20 cellular contexts compared by ENCODE assay signal in the genomic region with DNA sequence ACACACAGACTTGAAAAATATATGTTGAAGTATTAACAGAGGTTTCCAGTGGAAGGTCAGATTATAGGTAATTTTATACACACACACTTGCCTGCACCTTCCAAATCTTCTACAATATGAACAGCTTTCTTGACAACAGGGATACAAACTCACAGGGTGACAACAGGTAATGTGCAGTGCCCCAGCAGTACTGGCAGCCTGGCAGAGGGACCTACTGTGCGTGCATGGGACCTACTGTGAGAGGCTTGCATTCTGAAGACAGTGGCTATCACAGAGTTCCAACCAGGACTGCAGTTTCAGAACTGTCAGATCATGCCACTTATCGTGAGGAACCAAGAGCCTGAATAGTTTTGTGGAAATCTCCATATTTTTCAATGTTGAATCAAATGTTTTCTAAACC. TPM values are rescaled to one million over a fixed set of nuclear protein-coding genes. Genes with fewer than 3 reads are reported as not detected.
DNase-seq lines count a peak whose midpoint lies in the region; ATAC-seq, FAIRE-seq and TF ChIP-seq lines count a peak whose summit lies in the region.
"Had no signal": no experiment of that assay in that cellular context is flagged by ENCODE, and none has a peak within 500 bp of the region (broad histone marks: within the 10 kb centered on the region; RNA-seq: fewer than 3 reads in every experiment).

No MANE protein-coding gene starts in this region.

- no peaks in the 10 kb centered on the region for H3K27me3 Mint-ChIP-seq in activated T-cell treated with anti-CD3 and anti-CD28 coated beads, Interleukin-2, amount 50 U/mL, for 72 hours (ENCODE audit: low read depth)
- no peaks in the 10 kb centered on the region for H3K27me3 Mint-ChIP-seq in CD4-positive, CD25-positive, alpha-beta regulatory T cell
- H3K27me3 Mint-ChIP-seq: B cell had no signal

- no peak for ATAC-seq in activated T-cell treated with anti-CD3 and anti-CD28 coated beads, Interleukin-2, amount 50 U/mL, for 72 hours (replicated peaks in 1 of 2)
- no peak for ATAC-seq in CD4-positive, CD25-positive, alpha-beta regulatory T cell (ENCODE audit: low read depth in 2 of 2)
- ATAC-seq in DND-41 (ENCODE audit: insufficient read depth, low read depth) (no peak), GM12878 (no peak), GM18858 (IDR thresholded peaks at IDR 0.05; ENCODE audit: unreplicated experiment) (no peak)
- ATAC-seq: PC-3, Right ventricle myocardium inferior had no signal

- peaks cover 26% of the 10 kb centered on the region for H3K4me1 ChIP-seq in CD4-positive, CD25-positive, alpha-beta regulatory T cell (ENCODE audit: control insufficient read depth, insufficient read depth, low read length, poor library complexity, severe bottlenecking)
- peaks cover 34% of the 10 kb centered on the region for H3K4me1 ChIP-seq in DND-41 (ENCODE audit: insufficient read depth, low read length)
- peaks cover 11% of the 10 kb centered on the region for H3K4me1 ChIP-seq in GM12878 (ENCODE audit: control insufficient read depth, insufficient read depth, low read length)

- H4K20me1 ChIP-seq in DND-41 (ENCODE audit: insufficient read depth, low read length) = no peaks in the 10 kb centered on the region
- H4K20me1 ChIP-seq in GM12878 (ENCODE audit: control insufficient read depth, insufficient read depth) = no peaks in the 10 kb centered on the region

- TF ChIP-seq EP300 in GM12878 (IDR thresholded peaks at IDR 0.05; ENCODE audit: borderline replicate concordance in 1 of 2, control insufficient read depth in 1 of 2, low read depth in 2 of 2, low read length in 2 of 2) = no peak

- peaks cover 31% of the 10 kb centered on the region for H3K36me3 ChIP-seq in CD4-positive, CD25-positive, alpha-beta regulatory T cell (ENCODE audit: control insufficient read depth, insufficient read depth, low read length)
- H3K36me3 ChIP-seq in DND-41 (ENCODE audit: insufficient read depth, low read length) (peaks cover 29% of the 10 kb centered on the region), GM12878 (ENCODE audit: control insufficient read depth in 2 of 2, insufficient read depth in 2 of 2, low read length in 1 of 2) (peaks cover 1 to 3% of the 10 kb centered on the region in 2 experiments; a peak in 2 of 4 replicates)

- peak overlapping the region; percentile 17 for H3K27ac Mint-ChIP-seq in activated T-cell treated with anti-CD3 and anti-CD28 coated beads, Interleukin-2, amount 50 U/mL, for 72 hours
- peak overlapping the region; percentile 8 to 100 (median 48) for H3K27ac Mint-ChIP-seq in CD4-positive, CD25-positive, alpha-beta regulatory T cell

- TF ChIP-seq POLR2A in GM12878 (IDR thresholded peaks at IDR 0.05; ENCODE audit: low read depth, low read length) = no peak

- H3K9ac ChIP-seq in DND-41 (ENCODE audit: low read depth, low read length) (no peak overlapping the region), GM12878 (ENCODE audit: control insufficient read depth, insufficient read depth, low read length) (no peak overlapping the region)

- intact Hi-C loops in GM12878 (cut with micrococcal nuclease; ENCODE audit: unreplicated experiment) = loop anchor here (5.0 to 10.0 kb wide), 4 partner anchors 37 to 642 kb away; partner anchors contain the start of genes GORAB and KIFAP3

- POLR2A ChIA-PET in GM12878 (lab: Charles Lee) = interaction anchor here (6.7 kb wide), 1 partner anchor 15 kb away, joined by 131 read pairs; no protein-coding TSS in a partner anchor

- no TSS peak for BruUV-seq in GM12878 (replicated peaks; lab: Mats Ljungman, UMichigan)

- no peak for TF ChIP-seq RAD21 in GM12878 (IDR thresholded peaks at IDR 0.05; ENCODE audit: insufficient read depth, low read depth, low read length)

- H3K79me2 ChIP-seq in DND-41 (ENCODE audit: insufficient read depth, low read length) (peaks cover 51% of the 10 kb centered on the region), GM12878 (ENCODE audit: control insufficient read depth, insufficient read depth, low read length) (peaks cover 54% of the 10 kb centered on the region)

- CTCF ChIA-PET in GM12878 (lab: Yijun Ruan, JAX) = interaction anchor here (2.0 kb wide), 1 partner anchor 37 kb away, joined by 5 read pairs; no protein-coding TSS in a partner anchor

- H3K9me3 Mint-ChIP-seq in activated T-cell treated with anti-CD3 and anti-CD28 coated beads, Interleukin-2, amount 50 U/mL, for 72 hours = peaks cover 0 to 2% of the 10 kb centered on the region in 2 donors
- no peaks in the 10 kb centered on the region for H3K9me3 Mint-ChIP-seq in CD4-positive, CD25-positive, alpha-beta regulatory T cell

- peaks cover 1 to 15% of the 10 kb centered on the region in 2 donors for H3K36me3 Mint-ChIP-seq in activated T-cell treated with anti-CD3 and anti-CD28 coated beads, Interleukin-2, amount 50 U/mL, for 72 hours (ENCODE audit: insufficient read depth in 2 of 2)
- peaks cover 25% of the 10 kb centered on the region for H3K36me3 Mint-ChIP-seq in CD4-positive, CD25-positive, alpha-beta regulatory T cell

- in situ Hi-C loops in GM12878 (cut with MboI) = no loop called here

- SMC1A ChIA-PET in GM12878 (lab: Charles Lee; ENCODE audit: uncharacterized antibody, unreplicated experiment) = interaction anchor here (0.5 to 5.9 kb wide), 7 partner anchors 11 to 1088 kb away, joined by 3 to 65 read pairs (median 4); no protein-coding TSS in a partner anchor

- TF ChIP-seq CTCF in DND-41 (IDR thresholded peaks at IDR 0.05; ENCODE audit: borderline replicate concordance, extremely low read depth, low read length, poor library complexity, severe bottlenecking) = no peak
- no peak for TF ChIP-seq CTCF in GM12878 (IDR thresholded peaks at IDR 0.05 in 2 of 3, conservative IDR thresholded peaks at IDR 0.05 in 1 of 3; ENCODE audit: control insufficient read depth in 2 of 3, extremely low read depth in 1 of 3, insufficient read depth in 1 of 3, low read depth in 3 of 3, low read length in 3 of 3)

- RAD21 ChIA-PET in GM12878 (lab: Charles Lee; ENCODE audit: unreplicated experiment) = interaction anchor here (0.6 to 5.9 kb wide), 5 partner anchors 11 to 108 kb away, joined by 3 to 104 read pairs (median 5); no protein-coding TSS in a partner anchor

- H3K4me2 ChIP-seq in DND-41 (ENCODE audit: insufficient read depth, low read length) (peak overlapping the region; percentile 9; the same call in 1 of the 2 replicates), GM12878 (ENCODE audit: control insufficient read depth, insufficient read depth) (0 out of 2 replicates have a peak overlapping the region, but pooled peaks have one; percentile 17)

- peak overlapping the region in 1 of 2 donors; percentile 91 for H3K4me3 Mint-ChIP-seq in activated T-cell treated with anti-CD3 and anti-CD28 coated beads, Interleukin-2, amount 50 U/mL, for 72 hours
- peak overlapping the region in 3 of 4 donors; percentile 34 to 46 (median 37) for H3K4me3 Mint-ChIP-seq in CD4-positive, CD25-positive, alpha-beta regulatory T cell
- H3K4me3 Mint-ChIP-seq: B cell had no signal

- no peak for FAIRE-seq in GM12878 (lab: Jason Lieb, UNC)
- FAIRE-seq: GM18507 had no signal

- H3K4me1 Mint-ChIP-seq in activated T-cell treated with anti-CD3 and anti-CD28 coated beads, Interleukin-2, amount 50 U/mL, for 72 hours (ENCODE audit: low read depth) = peaks cover 67% of the 10 kb centered on the region
- peaks cover 45 to 72% (median 65%) of the 10 kb centered on the region in 4 donors for H3K4me1 Mint-ChIP-seq in CD4-positive, CD25-positive, alpha-beta regulatory T cell

- H3K9me3 ChIP-seq in CD4-positive, CD25-positive, alpha-beta regulatory T cell (ENCODE audit: control insufficient read depth in 2 of 2, low read length in 2 of 2) = no peaks in the 10 kb centered on the region
- H3K9me3 ChIP-seq in DND-41 (ENCODE audit: insufficient read depth, low read length, severe bottlenecking) (no peaks in the 10 kb centered on the region), GM12878 (replicated peaks; ENCODE audit: control insufficient read depth, insufficient read depth, low read length) (no peaks in the 10 kb centered on the region)

- 100% methylated on average over 2 of the region's 2 CpGs for WGBS in GM12878 (ENCODE audit: insufficient coverage, insufficient replicate concordance, low lambda C conversion rate, missing lambda C conversion rate)

- H2AFZ ChIP-seq in DND-41 (ENCODE audit: low read depth, low read length) = no peak overlapping the region
- no peak overlapping the region for H2AFZ ChIP-seq in GM12878 (ENCODE audit: control insufficient read depth, low read depth, low read length)

- no peaks in the 10 kb centered on the region for H3K27me3 ChIP-seq in CD4-positive, CD25-positive, alpha-beta regulatory T cell (ENCODE audit: control insufficient read depth, insufficient read depth, low read length)
- no peaks in the 10 kb centered on the region for H3K27me3 ChIP-seq in DND-41 (ENCODE audit: insufficient read depth, low read length, poor library complexity)
- no peaks in the 10 kb centered on the region for H3K27me3 ChIP-seq in GM12878 (replicated peaks in 1 of 2; ENCODE audit: control insufficient read depth in 2 of 2, insufficient read depth in 2 of 2, low read length in 1 of 2)

- peak overlapping the region; percentile 23 for H3K4me3 ChIP-seq in CD4-positive, CD25-positive, alpha-beta regulatory T cell (ENCODE audit: low read depth, low read length)
- H3K4me3 ChIP-seq in DND-41 (ENCODE audit: low read depth in 1 of 2, low read length in 2 of 2) = no peak overlapping the region
- H3K4me3 ChIP-seq in GM12878 = no peak overlapping the region
- H3K4me3 ChIP-seq: SK-N-MC had no signal

- H3K27ac ChIP-seq in CD4-positive, CD25-positive, alpha-beta regulatory T cell (ENCODE audit: insufficient read depth, low read length, poor library complexity, severe bottlenecking) = no peak overlapping the region
- H3K27ac ChIP-seq in DND-41 (ENCODE audit: low read length) (no peak overlapping the region), GM12878 (ENCODE audit: control insufficient read depth, insufficient read depth) (no peak overlapping the region)
- H3K27ac ChIP-seq: SK-N-MC had no signal

- DNase-seq in activated T-cell treated with anti-CD3 and anti-CD28 coated beads, Interleukin-2, amount 50 U/mL, for 72 hours = no peak
- DNase-seq in activated T-cell treated with anti-CD3 and anti-CD28 coated beads for 4 hours (no peak), DND-41 (no peak), GM12878 (ENCODE audit: low read depth, low spot score) (no peak), Kasumi-1 (lab: John Stamatoyannopoulos, UW) (no peak), RPMI8226 (no peak)
- DNase-seq in CD4-positive, CD25-positive, alpha-beta regulatory T cell = no peak
- DNase-seq: ACHN, DMS153, HCEC 1CT, NCI-H1092, NCI-H2107, NCI-H226, NCI-H526 treated with DMSO at 0.1 percent for 48 hours, PC-3 had no signal

RNA-seq across cellular contexts. Expression of gene SCYL3, which starts 3.8 kb away (rescaled TPM):
- 10 to 100 TPM; 17.9 to 19.1 TPM for total RNA-seq in activated T-cell treated with anti-CD3 and anti-CD28 coated beads, Interleukin-2, amount 50 U/mL, for 72 hours
- 14.0 TPM for total RNA-seq in CD4-positive, CD25-positive, alpha-beta regulatory T cell
- polyA plus RNA-seq in CD4-positive, CD25-positive, alpha-beta regulatory T cell = 10 to 100 TPM; 14.4 to 18.9 (median 15.1) TPM
- 34.4 and 36.2 TPM in 2 replicates for total RNA-seq in GM12878 (2013; cell fraction: nucleolus; rRNA removed)
- 9.3 and 11.4 TPM in 2 replicates for total RNA-seq in GM12878 (2014; rRNA removed)
- 10.1 and 10.7 TPM in 2 replicates for total RNA-seq in GM12878 (2014; rRNA removed; fragmentation: Illumina TruSeq; extraction: Trizol)
- total RNA-seq in GM12878 (2021) = 10.4 and 10.7 TPM in 2 replicates
- polyA plus RNA-seq in GM12878 (2011; ENCODE audit: low read depth) = 3.5 TPM
- 14.3 and 18.4 TPM in 2 replicates for polyA plus RNA-seq in GM12878 (2011; rRNA removed)
- 7.5 and 8.5 TPM in 2 replicates for polyA plus RNA-seq in GM12878 (2011; cell fraction: cytosol; rRNA removed)
- polyA plus RNA-seq in GM12878 (2011; cell fraction: nucleus; rRNA removed) = 15.2 and 18.9 TPM in 2 replicates
- polyA plus RNA-seq in GM12878 (2012) = 5.0 and 9.4 TPM in 2 replicates
- 10.6 and 13.8 TPM in 2 replicates for polyA plus RNA-seq in GM12878 (2014; fragmentation: Illumina TruSeq; extraction: Trizol)
- 1 to 10 TPM; 4.3 to 5.6 TPM for polyA plus RNA-seq in GM12878 (2014; fragmentation: Nextera tagmentation; extraction: Ambion mirVana)
- 8.6 and 11.0 TPM in 2 replicates for polyA plus RNA-seq in GM12878 (2014; rRNA removed)
- polyA plus RNA-seq in GM12878 (2016; fragmentation: Nextera tagmentation; extraction: Ambion mirVana) = 10 to 100 TPM in 1 of 2 experiments, 1 to 10 TPM in 1; 9.0 to 11.7 TPM
- 17.0 and 18.2 TPM in 2 replicates for polyA minus RNA-seq in GM12878 (2011; rRNA and poly(A)+ RNA removed)
- polyA minus RNA-seq in GM12878 (2011; cell fraction: cytosol; rRNA and poly(A)+ RNA removed) = 2.4 TPM in 2 replicates
- polyA minus RNA-seq in GM12878 (2011; cell fraction: nucleus; rRNA and poly(A)+ RNA removed) = 16.9 and 19.0 TPM in 2 replicates
